8 cellular contexts compared by ENCODE assay signal in genomic region chr17:27354491-27355081, GRCh38.
A peak's percentile ranks its signal among the peaks of the same experiment; 100 is the strongest.
DNase-seq lines count a peak whose midpoint lies in the region; ATAC-seq and TF ChIP-seq lines count a peak whose summit lies in the region.
"Had no signal": no experiment of that assay in that cellular context is flagged by ENCODE, and none has a peak within 500 bp of the region (broad histone marks: within the 10 kb centered on the region; RNA-seq: fewer than 3 reads in every experiment).

No MANE protein-coding gene starts in this region.

- no peak overlapping the region for H4K8ac ChIP-seq in neuronal stem cell (ENCODE audit: low read depth, low read length)

- no peaks in the 10 kb centered on the region for H3K79me1 ChIP-seq in neuronal stem cell (ENCODE audit: low read depth, low read length)

- H3K9ac ChIP-seq in neuronal stem cell (ENCODE audit: low read depth, low read length, poor library complexity): no peak overlapping the region

- no peak overlapping the region for H2BK120ac ChIP-seq in neuronal stem cell (ENCODE audit: low read depth, low read length)

- H2BK5ac ChIP-seq in neuronal stem cell (ENCODE audit: low read length): no peak overlapping the region

- H3K18ac ChIP-seq in neuronal stem cell (ENCODE audit: low read length): peak overlapping the region; percentile 73

- peak overlapping the region; percentile 98 for H2AFZ ChIP-seq in neuronal stem cell (ENCODE audit: low read length)

- peaks cover 0 to 10% of the 10 kb centered on the region in 2 donors for H3K4me1 ChIP-seq in neuronal stem cell (ENCODE audit: control insufficient read depth in 2 of 2, insufficient read depth in 1 of 2, low read depth in 1 of 2, low read length in 2 of 2)

- H3K4me3 ChIP-seq in GM12875 (ENCODE audit: low read depth, low read length) (no peak overlapping the region), choroid plexus epithelial cell (ENCODE audit: low read depth, low read length) (no peak overlapping the region), neuronal stem cell (ENCODE audit: low read length in 2 of 2) (peak overlapping the region in 1 of 2 donors; percentile 68)

- no peaks in the 10 kb centered on the region for H3K27me3 ChIP-seq in neuronal stem cell (ENCODE audit: control insufficient read depth in 3 of 3, insufficient read depth in 3 of 3, low read depth in 1 of 3, low read length in 3 of 3)

- no peak overlapping the region for H2BK12ac ChIP-seq in neuronal stem cell (ENCODE audit: low read length)

- H3K14ac ChIP-seq in neuronal stem cell (ENCODE audit: low read length): no peak overlapping the region

- H3K27ac ChIP-seq in neuronal stem cell (replicated peaks; ENCODE audit: low read length): no peak overlapping the region
- H3K27ac ChIP-seq: neutrophil had no signal

- no CpG with 5 or more reads among the region's 8 CpGs for WGBS in neuronal stem cell (ENCODE audit: extremely low coverage in 2 of 2, insufficient read length in 2 of 2, insufficient replicate concordance in 1 of 2), 2 donors

- H3K4ac ChIP-seq in neuronal stem cell (ENCODE audit: low read length): no peak overlapping the region

- peak overlapping the region; percentile 71 for H3K4me2 ChIP-seq in neuronal stem cell (ENCODE audit: insufficient read depth, low read length, poor library complexity, severe bottlenecking)

- H4K91ac ChIP-seq in neuronal stem cell (ENCODE audit: low read depth, low read length, poor library complexity): no peak overlapping the region

- no peak overlapping the region for H2BK15ac ChIP-seq in neuronal stem cell (ENCODE audit: low read length)

- TF ChIP-seq CTCF in GM12875 (IDR thresholded peaks at IDR 0.05; ENCODE audit: borderline replicate concordance, insufficient read depth, low read depth, low read length) (0 out of 2 replicates have a peak, but pooled peaks have one; percentile 4), choroid plexus epithelial cell (conservative IDR thresholded peaks at IDR 0.05; ENCODE audit: low read depth, low read length) (peak; percentile 15)

- peak; percentile 31 for DNase-seq in NCI-H146 (lab: John Stamatoyannopoulos, UW)
- DNase-seq in choroid plexus epithelial cell (ENCODE audit: low read depth): peak; percentile 22
- no peak for DNase-seq in neuronal stem cell (ENCODE audit: low spot score)
- DNase-seq in NCI-H1436 treated with DMSO at 0.1 percent for 48 hours (lab: John Stamatoyannopoulos, UW): no peak
- no peak for DNase-seq in stimulated activated CD4-positive, alpha-beta T cell treated with anti-CD3 and anti-CD28 coated beads, Interleukin-12 subunit alpha, Interleukin-12 subunit beta, amount 100 ng/mL, for 4 hours

- peaks cover 2 to 21% of the 10 kb centered on the region in 2 donors for H3K9me3 ChIP-seq in neuronal stem cell (replicated peaks in 1 of 2; ENCODE audit: control insufficient read depth in 2 of 2, insufficient read depth in 1 of 2, low read depth in 1 of 2, low read length in 2 of 2)
- H3K9me3 ChIP-seq: neutrophil had no signal

- no peak overlapping the region for H3K23ac ChIP-seq in neuronal stem cell (ENCODE audit: low read depth, low read length, poor library complexity)

- ATAC-seq in GM19452 (IDR thresholded peaks at IDR 0.05; ENCODE audit: unreplicated experiment): no peak

- H3K36me3 ChIP-seq in neuronal stem cell (replicated peaks in 1 of 2; ENCODE audit: control insufficient read depth in 2 of 2, insufficient read depth in 2 of 2, low read length in 2 of 2): peaks cover 0 to 28% of the 10 kb centered on the region in 2 donors
- H3K36me3 ChIP-seq: neutrophil had no signal

- H2AK5ac ChIP-seq in neuronal stem cell (ENCODE audit: low read depth, low read length): no peak overlapping the region

Comparison
In these comparisons a context has a peak if more than half of its experiments do, and no peak if none do; other contexts are left out.
1. DNase-seq: peak in NCI-H146 (single experiment) and choroid plexus epithelial cell (single experiment); none in neuronal stem cell (single experiment), NCI-H1436 treated with DMSO at 0.1 percent for 48 hours (single experiment) and stimulated activated CD4-positive, alpha-beta T cell treated with anti-CD3 and anti-CD28 coated beads, Interleukin-12 subunit alpha, Interleukin-12 subunit beta, amount 100 ng/mL, for 4 hours (single experiment).